In genomic region chr15:27669641-27670040, GRCh38 we compare ENCODE assay signal across 2 cellular contexts.
A peak's percentile ranks its signal among the peaks of the same experiment; 100 is the strongest.
TF ChIP-seq lines count a peak whose summit lies in the region.

No MANE protein-coding gene starts in this region.

TF ChIP-seq in HepG2, 621 proteins besides CTCF, POLR2A, EP300 and RAD21 (continued from another document):
- TF ChIP-seq, protein P1, sequence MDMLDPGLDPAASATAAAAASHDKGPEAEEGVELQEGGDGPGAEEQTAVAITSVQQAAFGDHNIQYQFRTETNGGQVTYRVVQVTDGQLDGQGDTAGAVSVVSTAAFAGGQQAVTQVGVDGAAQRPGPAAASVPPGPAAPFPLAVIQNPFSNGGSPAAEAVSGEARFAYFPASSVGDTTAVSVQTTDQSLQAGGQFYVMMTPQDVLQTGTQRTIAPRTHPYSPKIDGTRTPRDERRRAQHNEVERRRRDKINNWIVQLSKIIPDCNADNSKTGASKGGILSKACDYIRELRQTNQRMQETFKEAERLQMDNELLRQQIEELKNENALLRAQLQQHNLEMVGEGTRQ (IDR thresholded peaks at IDR 0.05; ENCODE audit: low read depth, low read length) = peak; percentile 16; the same call in 1 of the 2 replicates
- TF ChIP-seq, protein P1 (CRISPR knock-in tag; IDR thresholded peaks at IDR 0.05; ENCODE audit: borderline replicate concordance) = no peak
- TF ChIP-seq ZZZ3 (CRISPR knock-in tag; IDR thresholded peaks at IDR 0.05; ENCODE audit: borderline replicate concordance) = no peak
- no peak for TF ChIP-seq YEATS4 (CRISPR knock-in tag; IDR thresholded peaks at IDR 0.05; ENCODE audit: borderline replicate concordance)

TF ChIP-seq in WTC11, 78 proteins besides CTCF, POLR2A, EP300 and RAD21 (continued from another document):
- TF ChIP-seq HMGA2 (CRISPR knock-in tag; IDR thresholded peaks at IDR 0.05) (no peak), ATF1 (CRISPR knock-in tag; IDR thresholded peaks at IDR 0.05) (no peak), PRRX2 (CRISPR knock-in tag; IDR thresholded peaks at IDR 0.05) (no peak), RELA (CRISPR knock-in tag; IDR thresholded peaks at IDR 0.05; ENCODE audit: borderline replicate concordance) (no peak), NR2C2 (CRISPR knock-in tag; IDR thresholded peaks at IDR 0.05) (no peak), AR (CRISPR knock-in tag; IDR thresholded peaks at IDR 0.05) (no peak), JAZF1 (CRISPR knock-in tag; IDR thresholded peaks at IDR 0.05) (no peak), ESRRA (CRISPR knock-in tag; IDR thresholded peaks at IDR 0.05; ENCODE audit: borderline replicate concordance) (no peak), MLX (CRISPR knock-in tag; IDR thresholded peaks at IDR 0.05) (no peak), SOX15 (CRISPR knock-in tag; IDR thresholded peaks at IDR 0.05) (no peak)
